Comparison of ENCODE assay signal across 12 cellular contexts in genomic region chr1:42927274-42927841, GRCh38. TPM values are rescaled to one million over a fixed set of nuclear protein-coding genes. Genes with fewer than 3 reads are reported as not detected.
A peak's percentile ranks its signal among the peaks of the same experiment; 100 is the strongest.
DNase-seq lines count a peak whose midpoint lies in the region; ATAC-seq and TF ChIP-seq lines count a peak whose summit lies in the region.
"Had no signal": no experiment of that assay in that cellular context is flagged by ENCODE, and none has a peak within 500 bp of the region (broad histone marks: within the 10 kb centered on the region; RNA-seq: fewer than 3 reads in every experiment).

No MANE protein-coding gene starts in this region.

- H3K9ac ChIP-seq in HCT116 (ENCODE audit: low read length) (no peak overlapping the region), neural progenitor cell (no peak overlapping the region)

- intact Hi-C loops in HCT116 (cut with micrococcal nuclease) = no loop called here

- POLR2A ChIA-PET in HCT116 (lab: Charles Lee) = no interaction called here

- H3K4me1 Mint-ChIP-seq in activated T-cell treated with anti-CD3 and anti-CD28 coated beads, Interleukin-2, amount 50 U/mL, for 24 hours (ENCODE audit: low read depth) = peaks cover 61% of the 10 kb centered on the region
- peaks cover 61% of the 10 kb centered on the region for H3K4me1 Mint-ChIP-seq in central memory CD8-positive, alpha-beta T cell
- peaks cover 69% of the 10 kb centered on the region for H3K4me1 Mint-ChIP-seq in neural progenitor cell

- no peaks in the 10 kb centered on the region for H4K20me1 ChIP-seq in HCT116 (ENCODE audit: insufficient read depth)
- H4K20me1 ChIP-seq in neural progenitor cell (ENCODE audit: low read depth) = peaks cover 75% of the 10 kb centered on the region

- no peaks in the 10 kb centered on the region for H3K9me3 Mint-ChIP-seq in activated T-cell treated with anti-CD3 and anti-CD28 coated beads, Interleukin-2, amount 50 U/mL, for 24 hours
- no peaks in the 10 kb centered on the region for H3K9me3 Mint-ChIP-seq in central memory CD8-positive, alpha-beta T cell
- H3K9me3 Mint-ChIP-seq in neural progenitor cell = no peaks in the 10 kb centered on the region

- H3K27me3 ChIP-seq in HCT116 (ENCODE audit: insufficient read depth, low read length) (no peaks in the 10 kb centered on the region), neural progenitor cell (no peaks in the 10 kb centered on the region)
- H3K27me3 ChIP-seq: Peyer's patch had no signal

- H3K36me3 Mint-ChIP-seq in activated T-cell treated with anti-CD3 and anti-CD28 coated beads, Interleukin-2, amount 50 U/mL, for 24 hours (ENCODE audit: low read depth) = peaks cover 81% of the 10 kb centered on the region
- H3K36me3 Mint-ChIP-seq in central memory CD8-positive, alpha-beta T cell (ENCODE audit: insufficient read depth) = peaks cover 75% of the 10 kb centered on the region
- H3K36me3 Mint-ChIP-seq in neural progenitor cell = peaks cover 41% of the 10 kb centered on the region

- H3K4me3 Mint-ChIP-seq in activated T-cell treated with anti-CD3 and anti-CD28 coated beads, Interleukin-2, amount 50 U/mL, for 24 hours = no peak overlapping the region
- H3K4me3 Mint-ChIP-seq in central memory CD8-positive, alpha-beta T cell = no peak overlapping the region
- no peak overlapping the region for H3K4me3 Mint-ChIP-seq in neural progenitor cell

- no peak for TF ChIP-seq CTCF in HCT116 (IDR thresholded peaks at IDR 0.05 in 2 of 3, conservative IDR thresholded peaks at IDR 0.05 in 1 of 3; ENCODE audit: borderline replicate concordance in 1 of 3, insufficient read depth in 1 of 3, low read depth in 2 of 3, low read length in 2 of 3)
- no peak for TF ChIP-seq CTCF in neural progenitor cell (IDR thresholded peaks at IDR 0.05)

- DNase-seq in activated T-cell treated with anti-CD3 and anti-CD28 coated beads, Interleukin-2, amount 50 U/mL, for 24 hours = no peak
- DNase-seq in activated T-cell treated with anti-CD3 and anti-CD28 coated beads for 4 hours = no peak
- no peak for DNase-seq in HCT116 (ENCODE audit: low read depth, low spot score)
- DNase-seq in central memory CD8-positive, alpha-beta T cell (ENCODE audit: low spot score in 2 of 2) = no peak
- no peak for DNase-seq in neural progenitor cell (ENCODE audit: low spot score)
- DNase-seq in NCI-H345 treated with DMSO at 0.1 percent for 48 hours (lab: John Stamatoyannopoulos, UW; ENCODE audit: unreplicated experiment) = no peak
- DNase-seq in globus pallidus (ENCODE audit: low spot score) = no peak
- DNase-seq in hippocampal formation (lab: John Stamatoyannopoulos, UW) = no peak
- DNase-seq: central memory CD4-positive, alpha-beta T cell; COR-L47; NCI-H748 treated with DMSO at 0.1 percent for 48 hours; Peyer's patch had no signal

- no peaks in the 10 kb centered on the region for H3K27me3 Mint-ChIP-seq in activated T-cell treated with anti-CD3 and anti-CD28 coated beads, Interleukin-2, amount 50 U/mL, for 24 hours
- H3K27me3 Mint-ChIP-seq in central memory CD8-positive, alpha-beta T cell = no peaks in the 10 kb centered on the region
- H3K27me3 Mint-ChIP-seq in neural progenitor cell (ENCODE audit: insufficient read depth, low read depth) = peaks cover 22% of the 10 kb centered on the region

- H3K4me1 ChIP-seq in HCT116 (ENCODE audit: control insufficient read depth in 1 of 2, insufficient read depth in 2 of 2, low read length in 2 of 2) = peaks cover 22 to 61% of the 10 kb centered on the region in 2 experiments
- H3K4me1 ChIP-seq in neural progenitor cell = peaks cover 33% of the 10 kb centered on the region

- H3K9me2 ChIP-seq in HCT116 (ENCODE audit: insufficient read depth) = no peaks in the 10 kb centered on the region

- no peak overlapping the region for H3K4me3 ChIP-seq in HCT116 (replicated peaks in 1 of 2; ENCODE audit: low read depth in 1 of 2, low read length in 2 of 2)
- no peak overlapping the region for H3K4me3 ChIP-seq in neural progenitor cell
- H3K4me3 ChIP-seq: Peyer's patch had no signal

- H3K36me3 ChIP-seq in HCT116 (ENCODE audit: control insufficient read depth in 1 of 2, insufficient read depth in 2 of 2, low read length in 2 of 2) (peaks cover 27 to 45% of the 10 kb centered on the region in 2 experiments), neural progenitor cell (peaks cover 11% of the 10 kb centered on the region)

- H3K79me2 ChIP-seq in HCT116 (ENCODE audit: insufficient read depth, low read length) (peaks cover 25% of the 10 kb centered on the region), neural progenitor cell (ENCODE audit: low read depth) (peaks cover 32% of the 10 kb centered on the region)

- peaks cover 91% of the 10 kb centered on the region for H3F3A ChIP-seq in neural progenitor cell (ENCODE audit: low read depth)

- no peak for TF ChIP-seq POLR2A in HCT116 (IDR thresholded peaks at IDR 0.05; ENCODE audit: borderline replicate concordance, extremely low read depth, insufficient read depth, insufficient read length)

- no peak overlapping the region for H2AFZ ChIP-seq in HCT116 (ENCODE audit: low read depth, low read length, poor library complexity, severe bottlenecking)
- no peak overlapping the region for H2AFZ ChIP-seq in neural progenitor cell (replicated peaks)

- H3K27ac ChIP-seq in HCT116 (ENCODE audit: low read depth, low read length) (no peak overlapping the region), neural progenitor cell (peak overlapping the region; percentile 48)
- H3K27ac ChIP-seq: Peyer's patch had no signal

- ATAC-seq in HCT116 = no peak
- no peak for ATAC-seq in central memory CD8-positive, alpha-beta T cell (replicated peaks; ENCODE audit: extremely low read depth, poor library complexity, severe bottlenecking)

- CTCF ChIA-PET in HCT116 (lab: Charles Lee) = interaction anchor here (1.7 kb wide), 1 partner anchor 146 kb away, joined by 5 read pairs; no protein-coding TSS in a partner anchor

- H3K4me2 ChIP-seq in HCT116 (ENCODE audit: low read length) = no peak overlapping the region
- H3K4me2 ChIP-seq in neural progenitor cell = no peak overlapping the region

- BruUV-seq in HCT116 (replicated peaks; lab: Mats Ljungman, UMichigan) = no TSS peak

- no peak for TF ChIP-seq RAD21 in HCT116 (IDR thresholded peaks at IDR 0.05; ENCODE audit: low read depth)

- H3K9me3 ChIP-seq in HCT116 (ENCODE audit: control insufficient read depth in 1 of 2, insufficient read depth in 1 of 2, low read depth in 1 of 2, low read length in 2 of 2) (no peaks in the 10 kb centered on the region), neural progenitor cell (ENCODE audit: low read depth) (no peaks in the 10 kb centered on the region)
- H3K9me3 ChIP-seq: Peyer's patch had no signal

- H3K27ac Mint-ChIP-seq in activated T-cell treated with anti-CD3 and anti-CD28 coated beads, Interleukin-2, amount 50 U/mL, for 24 hours = peak overlapping the region; percentile 22
- peak overlapping the region; percentile 33 for H3K27ac Mint-ChIP-seq in central memory CD8-positive, alpha-beta T cell (ENCODE audit: low read depth)
- H3K27ac Mint-ChIP-seq in neural progenitor cell = no peak overlapping the region

- RAD21 ChIA-PET in HCT116 (lab: Charles Lee; ENCODE audit: low non-redundant PET in 1 of 2, low total read pairs in 2 of 2, uncharacterized antibody in 2 of 2, unreplicated experiment in 2 of 2) = no interaction called here

TF ChIP-seq in HCT116, 20 proteins besides CTCF, POLR2A, EP300 and RAD21:
- no peak for TF ChIP-seq CEBPB (IDR thresholded peaks at IDR 0.05; ENCODE audit: low read depth)
- TF ChIP-seq REST (IDR thresholded peaks at IDR 0.05; ENCODE audit: low read depth) = no peak
- 0 out of 2 replicates have a peak, but pooled peaks have one; percentile 5 for TF ChIP-seq POLR2AphosphoS5 (IDR thresholded peaks at IDR 0.05; ENCODE audit: low read depth, low read length)
- TF ChIP-seq ATF3 (IDR thresholded peaks at IDR 0.05) = no peak
- no peak for TF ChIP-seq ELF1 (IDR thresholded peaks at IDR 0.05; ENCODE audit: borderline replicate concordance, low read depth)
- TF ChIP-seq EZH2 (IDR thresholded peaks at IDR 0.05) = no peak

RNA-seq across cellular contexts. Expression of gene SLC2A1, which starts 31.3 kb away (rescaled TPM):
- 248 TPM for total RNA-seq in HCT116 (2021; ENCODE audit: unreplicated experiment)
- polyA plus RNA-seq in HCT116 (2012) = 419 and 518 TPM in 2 replicates
- 303 and 720 TPM in 2 replicates for total RNA-seq in neural progenitor cell (ENCODE audit: low replicate concordance)
